ENCODE assay signal across 8 cellular contexts in genomic region chr3:146543461-146544012, GRCh38. TPM values are rescaled to one million over a fixed set of nuclear protein-coding genes. Genes with fewer than 3 reads are reported as not detected.
DNase-seq lines count a peak whose midpoint lies in the region; ATAC-seq and TF ChIP-seq lines count a peak whose summit lies in the region.

No MANE protein-coding gene starts in this region.

- H3K9me3 Mint-ChIP-seq in CD14-positive monocyte (no peaks in the 10 kb centered on the region), WTC11 (peaks cover 17% of the 10 kb centered on the region), progenitor cell of endocrine pancreas (ENCODE audit: low read depth) (peaks cover 4% of the 10 kb centered on the region)

- peak; percentile 16 for ATAC-seq in GM19372 (IDR thresholded peaks at IDR 0.05; ENCODE audit: low read depth, unreplicated experiment)
- ATAC-seq in HG03460 (IDR thresholded peaks at IDR 0.05; ENCODE audit: unreplicated experiment), result peak; percentile 11
- ATAC-seq in WTC11, result no peak
- peak; percentile 20 for ATAC-seq in gastroesophageal sphincter

- peak overlapping the region; percentile 95 to 99 (median 97) for H3K27ac Mint-ChIP-seq in CD14-positive monocyte
- no peak overlapping the region for H3K27ac Mint-ChIP-seq in WTC11
- H3K27ac Mint-ChIP-seq in progenitor cell of endocrine pancreas, result peak overlapping the region; percentile 96

- H3K36me3 Mint-ChIP-seq in CD14-positive monocyte (peaks cover 18 to 33% of the 10 kb centered on the region in 2 donors), WTC11 (peaks cover 25% of the 10 kb centered on the region), progenitor cell of endocrine pancreas (ENCODE audit: insufficient read depth) (peaks cover 21% of the 10 kb centered on the region)

- WGBS in gastroesophageal sphincter (ENCODE audit: low coverage in 1 of 2), 2 donors, result 1% methylated on average over 7 to 10 of the region's 10 CpGs

- peaks cover 0 to 61% (median 6%) of the 10 kb centered on the region in 3 donors for H3K4me1 ChIP-seq in gastroesophageal sphincter

- H3K27ac ChIP-seq in gastroesophageal sphincter, result peak overlapping the region; percentile 93 to 98 (median 98)

- H3K4me1 Mint-ChIP-seq in CD14-positive monocyte (peaks cover 47% of the 10 kb centered on the region), WTC11 (peaks cover 32% of the 10 kb centered on the region), progenitor cell of endocrine pancreas (ENCODE audit: low read depth) (peaks cover 27% of the 10 kb centered on the region)

- CTCF ChIA-PET in WTC11 (lab: Charles Lee), result interaction anchor here (1.2 to 1.8 kb wide), 3 partner anchors 9 to 95 kb away, joined by 3 to 7 read pairs (median 3); partner anchors contain the start of gene PLSCR2

- H3K4me3 Mint-ChIP-seq in CD14-positive monocyte (peak overlapping the region; percentile 93 to 99), WTC11 (peak overlapping the region; percentile 86), progenitor cell of endocrine pancreas (ENCODE audit: low read depth) (peak overlapping the region; percentile 83)

- H3K27me3 ChIP-seq in gastroesophageal sphincter, result no peaks in the 10 kb centered on the region

- H3K4me3 ChIP-seq in gastroesophageal sphincter, result peak overlapping the region; percentile 91 to 94

- no peak for DNase-seq in CD14-positive monocyte (ENCODE audit: low spot score)
- DNase-seq in WTC11 (ENCODE audit: low spot score), result no peak
- DNase-seq in progenitor cell of endocrine pancreas (ENCODE audit: low spot score, unreplicated experiment), result no peak
- no peak for DNase-seq in UCSD-AML1 (lab: John Stamatoyannopoulos, UW; ENCODE audit: unreplicated experiment)
- no peak for DNase-seq in DMS153 (lab: John Stamatoyannopoulos, UW)

- no peaks in the 10 kb centered on the region for H3K9me3 ChIP-seq in gastroesophageal sphincter

- no peak for TF ChIP-seq POLR2A in gastroesophageal sphincter (IDR thresholded peaks at IDR 0.05)

- TF ChIP-seq CTCF in CD14-positive monocyte (IDR thresholded peaks at IDR 0.05) (no peak), WTC11 (IDR thresholded peaks at IDR 0.05) (no peak), gastroesophageal sphincter (IDR thresholded peaks at IDR 0.05) (no peak), progenitor cell of endocrine pancreas (IDR thresholded peaks at IDR 0.05; ENCODE audit: unreplicated experiment) (no peak)

- no peaks in the 10 kb centered on the region for H3K36me3 ChIP-seq in gastroesophageal sphincter

- H3K27me3 Mint-ChIP-seq in CD14-positive monocyte (ENCODE audit: low read depth in 3 of 3), result peaks cover 0 to 2% (median 0%) of the 10 kb centered on the region in 3 donors
- H3K27me3 Mint-ChIP-seq in WTC11 (ENCODE audit: low read depth), result peaks cover 7% of the 10 kb centered on the region
- H3K27me3 Mint-ChIP-seq in progenitor cell of endocrine pancreas, result no peaks in the 10 kb centered on the region

- intact Hi-C loops in CD14-positive monocyte (cut with micrococcal nuclease), result loop anchor here in 1 of 2 donors (1.0 kb wide), 1 partner anchor 37 kb away; no protein-coding TSS in a partner anchor

- no peak for TF ChIP-seq EP300 in gastroesophageal sphincter (IDR thresholded peaks at IDR 0.05)

- POLR2A ChIA-PET in WTC11 (lab: Charles Lee), result interaction anchor here (0.7 to 2.2 kb wide), 2 partner anchors 9 to 74 kb away, joined by 6 to 11 read pairs; partner anchors contain the start of gene PLSCR2

TF ChIP-seq in WTC11, 78 proteins besides CTCF, POLR2A, EP300 and RAD21:
- TF ChIP-seq TCF7 (CRISPR knock-in tag; IDR thresholded peaks at IDR 0.05; ENCODE audit: low read depth) (no peak), MYBL2 (CRISPR knock-in tag; IDR thresholded peaks at IDR 0.05) (no peak), ERG (CRISPR knock-in tag; IDR thresholded peaks at IDR 0.05) (no peak)

RNA-seq across cellular contexts. Expression of gene PLSCR1, which starts 0.9 kb away (rescaled TPM):
- 100 to 1,000 TPM; 127 to 221 TPM for polyA plus RNA-seq in CD14-positive monocyte
- 44.4 to 58.1 TPM (median 48.1 TPM) in 3 replicates for total RNA-seq in WTC11 (2021)
- total RNA-seq in gastroesophageal sphincter, result 100 to 1,000 TPM in 2 of 4 donors, 10 to 100 TPM in 2; 37.1 to 190 (median 88.7) TPM
- total RNA-seq in progenitor cell of endocrine pancreas, result 84.5 and 86.9 TPM in 2 replicates
